ENCODE assay signal across 7 cellular contexts in genomic region chr10:60389413-60390009, GRCh38. TPM values are rescaled to one million over a fixed set of nuclear protein-coding genes. Genes with fewer than 3 reads are reported as not detected.
DNase-seq lines count a peak whose midpoint lies in the region; ATAC-seq and TF ChIP-seq lines count a peak whose summit lies in the region.

Gene ANK3 (minus strand): TSS chr10:60389875. CDS start chr10:60389538, 337 bp downstream.

- H4K5ac ChIP-seq in IMR-90 (ENCODE audit: low read depth, low read length), result no peak within 1 kb of the TSS

- H4K20me1 ChIP-seq in IMR-90 (ENCODE audit: insufficient read depth, low read length), result no peaks in the 10 kb centered on the region

- no peak for TF ChIP-seq CTCF in IMR-90 (conservative IDR thresholded peaks at IDR 0.05; ENCODE audit: low read depth, low read length)
- TF ChIP-seq CTCF in ascending aorta (IDR thresholded peaks at IDR 0.05), result no peak
- TF ChIP-seq CTCF in lower leg skin (IDR thresholded peaks at IDR 0.05), result no peak
- no peak for TF ChIP-seq CTCF in foreskin keratinocyte (conservative IDR thresholded peaks at IDR 0.05)

- no peaks in the 10 kb centered on the region for H3K79me1 ChIP-seq in IMR-90 (ENCODE audit: low read depth in 1 of 2, low read length in 2 of 2)

- H3K27ac Mint-ChIP-seq in stimulated activated naive B cell treated with anti-CD40 and anti-IgM and Interleukin-4, amounts not matched to agents 10 μg/mL and 1 μg/mL and 100 μg/mL, for 72 hours, result peak within 1 kb of the TSS; percentile 72

- H3K23ac ChIP-seq in IMR-90 (ENCODE audit: low read depth, low read length), result 0 out of 2 replicates have a peak within 1 kb of the TSS, but pooled peaks have one; percentile 28

- no TSS peak for BruUV-seq in IMR-90 (replicated peaks; lab: Mats Ljungman, UMichigan)

- H2AFZ ChIP-seq in IMR-90 (replicated peaks; ENCODE audit: low read length, poor library complexity), result peak within 1 kb of the TSS; percentile 46

- H3K27me3 Mint-ChIP-seq in stimulated activated naive B cell treated with anti-CD40 and anti-IgM and Interleukin-4, amounts not matched to agents 10 μg/mL and 1 μg/mL and 100 μg/mL, for 72 hours, result peaks cover 0 to 5% of the 10 kb centered on the region in 2 donors

- POLR2A ChIA-PET in IMR-90 (lab: Charles Lee; ENCODE audit: unreplicated experiment), result no interaction called here

- H3K9ac ChIP-seq in IMR-90 (ENCODE audit: low read depth, low read length), result no peak within 1 kb of the TSS

- peak within 1 kb of the TSS; percentile 43 for H2BK120ac ChIP-seq in IMR-90 (ENCODE audit: low read depth, low read length)

- peak within 1 kb of the TSS; percentile 9 to 10 for H3K4me3 Mint-ChIP-seq in stimulated activated naive B cell treated with anti-CD40 and anti-IgM and Interleukin-4, amounts not matched to agents 10 μg/mL and 1 μg/mL and 100 μg/mL, for 72 hours

- DNase-seq in IMR-90 (no peak), ascending aorta (ENCODE audit: low spot score in 2 of 2) (no peak), lower leg skin (ENCODE audit: low spot score in 2 of 2) (no peak), foreskin keratinocyte (no peak)
- DNase-seq in stimulated activated naive B cell treated with anti-CD40 and anti-IgM and Interleukin-4, amounts not matched to agents 10 μg/mL and 1 μg/mL and 100 μg/mL, for 72 hours, result no peak

- no peak within 1 kb of the TSS; the same call in 2 of the 3 replicates for H2BK15ac ChIP-seq in IMR-90 (ENCODE audit: low read depth, low read length)

- H3K27ac ChIP-seq in IMR-90 (ENCODE audit: insufficient read depth, low read length) (no peak within 1 kb of the TSS), ascending aorta (no peak within 1 kb of the TSS), foreskin keratinocyte (no peak within 1 kb of the TSS)

- H3K4me1 Mint-ChIP-seq in stimulated activated naive B cell treated with anti-CD40 and anti-IgM and Interleukin-4, amounts not matched to agents 10 μg/mL and 1 μg/mL and 100 μg/mL, for 72 hours, result peaks cover 20 to 31% of the 10 kb centered on the region in 2 donors

- H3K27me3 ChIP-seq in IMR-90 (ENCODE audit: control insufficient read depth, insufficient read depth, low read length) (no peaks in the 10 kb centered on the region), ascending aorta (no peaks in the 10 kb centered on the region), foreskin keratinocyte (no peaks in the 10 kb centered on the region)

- peaks cover 6% of the 10 kb centered on the region; the same call in 1 of the 2 replicates for H3K9me1 ChIP-seq in IMR-90 (ENCODE audit: insufficient read depth, low read length)

- H3K9me3 Mint-ChIP-seq in stimulated activated naive B cell treated with anti-CD40 and anti-IgM and Interleukin-4, amounts not matched to agents 10 μg/mL and 1 μg/mL and 100 μg/mL, for 72 hours, result no peaks in the 10 kb centered on the region

- no peak for ATAC-seq in IMR-90 (ENCODE audit: low read depth)
- no peak for ATAC-seq in stimulated activated naive B cell treated with anti-CD40 and anti-IgM and Interleukin-4, amounts not matched to agents 10 μg/mL and 1 μg/mL and 100 μg/mL, for 72 hours (replicated peaks)
- ATAC-seq in GM21737 (IDR thresholded peaks at IDR 0.05; ENCODE audit: unreplicated experiment), result no peak
- no peak for ATAC-seq in HG02840 (IDR thresholded peaks at IDR 0.05; ENCODE audit: low FRiP score, unreplicated experiment)
- ATAC-seq in foreskin keratinocyte, result no peak

- H3K4me3 ChIP-seq in IMR-90 (ENCODE audit: insufficient read depth, low read depth, low read length), result no peak within 1 kb of the TSS
- H3K4me3 ChIP-seq in ascending aorta, result no peak within 1 kb of the TSS
- H3K4me3 ChIP-seq in lower leg skin (ENCODE audit: low read depth, poor library complexity, severe bottlenecking), result no peak within 1 kb of the TSS

- TF ChIP-seq RAD21 in IMR-90 (IDR thresholded peaks at IDR 0.05; ENCODE audit: low read length), result no peak

- 0 out of 4 replicates have a peak within 1 kb of the TSS, but pooled peaks of 1 of the 2 experiments have one; percentile 4 for H4K8ac ChIP-seq in IMR-90 (ENCODE audit: low read depth in 2 of 2, low read length in 2 of 2)

- H3K9me3 ChIP-seq in IMR-90 (ENCODE audit: control insufficient read depth, insufficient read depth, low read length) (no peaks in the 10 kb centered on the region), ascending aorta (no peaks in the 10 kb centered on the region)

- H3K18ac ChIP-seq in IMR-90 (ENCODE audit: low read depth, low read length), result no peak within 1 kb of the TSS

- CTCF ChIA-PET in IMR-90 (lab: Yijun Ruan, JAX), result no interaction called here

- no peak within 1 kb of the TSS for H3K56ac ChIP-seq in IMR-90 (ENCODE audit: extremely low read depth, insufficient read depth, low read length)

- no CpG with 5 or more reads among the region's 10 CpGs for WGBS in IMR-90 (ENCODE audit: extremely low coverage in 2 of 2, insufficient read length in 1 of 2), 2 experiments
- 82 to 83% methylated on average over 10 of the region's 10 CpGs for WGBS in lower leg skin, 2 donors

- H3K14ac ChIP-seq in IMR-90 (replicated peaks; ENCODE audit: low read depth, low read length), result peak within 1 kb of the TSS; percentile 37; the same call in 1 of the 2 replicates

- no peak within 1 kb of the TSS for H2AK9ac ChIP-seq in IMR-90 (replicated peaks; ENCODE audit: low read depth, low read length, poor library complexity)

- H3K36me3 ChIP-seq in IMR-90 (ENCODE audit: control insufficient read depth, insufficient read depth, low read length) (no peaks in the 10 kb centered on the region), ascending aorta (no peaks in the 10 kb centered on the region)

- peak within 1 kb of the TSS; percentile 51 for H2BK20ac ChIP-seq in IMR-90 (ENCODE audit: low read depth, low read length)

- peaks cover 5% of the 10 kb centered on the region for H3K4me1 ChIP-seq in IMR-90 (ENCODE audit: control insufficient read depth, insufficient read depth, low read length)
- H3K4me1 ChIP-seq in ascending aorta, result peaks cover 0 to 6% of the 10 kb centered on the region in 2 donors
- peaks cover 12% of the 10 kb centered on the region for H3K4me1 ChIP-seq in foreskin keratinocyte

- intact Hi-C loops in IMR-90 (cut with micrococcal nuclease), result no loop called here
- intact Hi-C loops in ascending aorta (cut with DNase I), result no loop called here
- intact Hi-C loops in lower leg skin (cut with DNase I; ENCODE audit: low total_unique reads), result no loop called here

- H3K36me3 Mint-ChIP-seq in stimulated activated naive B cell treated with anti-CD40 and anti-IgM and Interleukin-4, amounts not matched to agents 10 μg/mL and 1 μg/mL and 100 μg/mL, for 72 hours, result no peaks in the 10 kb centered on the region

- in situ Hi-C loops in IMR-90 (cut with MboI; ENCODE audit: low sequenced_read_pairs), result no loop called here

- H2AK5ac ChIP-seq in IMR-90 (ENCODE audit: low read depth, low read length), result peak within 1 kb of the TSS; percentile 28; the same call in 1 of the 2 replicates

- 0 out of 2 replicates have a peak within 1 kb of the TSS, but pooled peaks have one; percentile 1 for H4K91ac ChIP-seq in IMR-90 (ENCODE audit: insufficient read depth, low read depth, low read length)

- no peak within 1 kb of the TSS for H2BK5ac ChIP-seq in IMR-90 (ENCODE audit: low read depth, low read length, poor library complexity, severe bottlenecking)

- H3K4me2 ChIP-seq in IMR-90 (ENCODE audit: low read depth, low read length), result no peak within 1 kb of the TSS

- dilution Hi-C loops in IMR-90 (cut with HindIII; ENCODE audit: low sequenced_read_pairs, unreplicated experiment), result no loop called here

- TF ChIP-seq POLR2A in IMR-90 (IDR thresholded peaks at IDR 0.05; ENCODE audit: low read depth, low read length) (no peak), lower leg skin (IDR thresholded peaks at IDR 0.05) (no peak)

- peak within 1 kb of the TSS; percentile 40 for H3K4ac ChIP-seq in IMR-90 (ENCODE audit: low read depth, low read length)

TF ChIP-seq in IMR-90, 13 proteins besides CTCF, POLR2A, EP300 and RAD21:
- no peak for TF ChIP-seq FOS (IDR thresholded peaks at IDR 0.05; ENCODE audit: low read depth, low read length)

RNA-seq across cellular contexts. Expression of gene ANK3, which starts in this region (rescaled TPM):
- total RNA-seq in IMR-90 (2012; rRNA removed) (1.7 and 1.8 TPM in 2 replicates), ascending aorta (28.3 TPM), lower leg skin (100 to 1,000 TPM in 2 of 4 donors, 10 to 100 TPM in 2; 76.2 to 107 (median 91.5) TPM), foreskin keratinocyte (10.1 and 11.6 TPM in 2 replicates)
- polyA plus RNA-seq in IMR-90 (2012; rRNA removed) (0.55 and 0.63 TPM in 2 replicates), foreskin keratinocyte (1.8 TPM in 2 replicates)
- polyA plus RNA-seq in IMR-90 (2012; cell fraction: cytosol; rRNA removed), result 0.11 and 0.47 TPM in 2 replicates
- polyA plus RNA-seq in IMR-90 (2012; cell fraction: nucleus; rRNA removed; ENCODE audit: low replicate concordance), result 0.18 and 1.1 TPM in 2 replicates
